Comparison of ENCODE assay signal across 16 cellular contexts in the genomic region with DNA sequence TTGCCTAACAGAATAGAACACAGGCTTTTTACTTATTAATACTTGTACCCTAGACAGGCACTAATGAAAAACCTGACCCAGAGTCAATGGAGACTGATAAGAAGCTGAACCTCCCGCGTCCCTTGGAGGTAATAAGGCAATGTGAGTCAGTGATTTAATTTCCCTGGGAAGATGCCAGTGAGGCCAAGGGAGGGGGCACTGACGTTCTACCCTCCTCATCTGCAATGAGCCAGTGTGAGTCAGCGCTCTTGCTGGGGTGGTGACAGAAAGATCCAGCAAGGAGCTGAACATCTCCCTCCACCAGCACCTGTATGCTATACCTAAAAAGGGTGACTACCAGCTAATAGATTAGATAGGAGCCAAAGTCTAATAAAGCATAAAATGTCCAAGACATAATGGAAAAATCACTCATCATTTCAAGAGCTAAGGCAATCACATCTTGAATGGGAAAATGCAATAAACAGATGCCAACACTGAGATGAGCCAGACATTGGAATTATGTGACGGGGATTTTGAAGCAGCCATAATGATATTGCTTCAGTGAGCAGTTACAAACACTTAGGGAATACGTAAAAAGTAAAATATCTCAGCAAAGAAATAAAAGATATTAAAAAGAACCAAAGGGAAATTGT.
A peak's percentile ranks its signal among the peaks of the same experiment; 100 is the strongest.
DNase-seq lines count a peak whose midpoint lies in the region; ATAC-seq and TF ChIP-seq lines count a peak whose summit lies in the region.
"Had no signal": no experiment of that assay in that cellular context is flagged by ENCODE, and none has a peak within 500 bp of the region (broad histone marks: within the 10 kb centered on the region; RNA-seq: fewer than 3 reads in every experiment).

No MANE protein-coding gene starts in this region.

- no peaks in the 10 kb centered on the region for H3K27me3 Mint-ChIP-seq in activated CD8-positive, alpha-beta memory T cell treated with anti-CD3 and anti-CD28 coated beads, Interleukin-2, amount 10 ng/mL, durations not matched to agents 7 days and 5 days

- DNase-seq in AG08396 (ENCODE audit: low spot score) (peak; percentile 48), NCI-H226 (peak; percentile 78), epithelial cell of proximal tubule (ENCODE audit: low read depth) (peak; percentile 71), myocyte (ENCODE audit: low read depth) (peak; percentile 47)
- no peak for DNase-seq in activated CD8-positive, alpha-beta memory T cell treated with anti-CD3 and anti-CD28 coated beads, Interleukin-2, amount 50 U/mL, for 4 hours
- DNase-seq in activated CD8-positive, alpha-beta memory T cell treated with anti-CD3 and anti-CD28 coated beads, Interleukin-2, amount 10 ng/mL, durations not matched to agents 7 days and 5 days, result no peak
- DNase-seq: activated T-cell treated with anti-CD3 and anti-CD28 coated beads for 4 hours; CD4-positive, alpha-beta memory T cell; dorsolateral prefrontal cortex; left lung; NCI-H446 treated with DMSO at 0.1 percent for 48 hours; spleen; SW 1271 had no signal

- H3K4me1 Mint-ChIP-seq in activated CD8-positive, alpha-beta memory T cell treated with anti-CD3 and anti-CD28 coated beads, Interleukin-2, amount 10 ng/mL, durations not matched to agents 7 days and 5 days, result no peaks in the 10 kb centered on the region
- H3K4me1 Mint-ChIP-seq: CD4-positive, alpha-beta memory T cell had no signal

- H3K4me3 Mint-ChIP-seq in activated CD8-positive, alpha-beta memory T cell treated with anti-CD3 and anti-CD28 coated beads, Interleukin-2, amount 10 ng/mL, durations not matched to agents 7 days and 5 days, result no peak overlapping the region
- H3K4me3 Mint-ChIP-seq: CD4-positive, alpha-beta memory T cell; stimulated activated naive CD8-positive, alpha-beta T cell treated with anti-CD3 and anti-CD28 coated beads, Interleukin-15, Interleukin-2, amounts not matched to agents 100 ng/mL and 50 ng/mL, for 24 hours had no signal

- ATAC-seq in GM19324 (IDR thresholded peaks at IDR 0.05; ENCODE audit: low FRiP score, unreplicated experiment) (no peak), HG03432 (IDR thresholded peaks at IDR 0.05; ENCODE audit: unreplicated experiment) (no peak)
- no peak for ATAC-seq in activated CD8-positive, alpha-beta memory T cell treated with anti-CD3 and anti-CD28 coated beads, Interleukin-2, amount 10 ng/mL, durations not matched to agents 7 days and 5 days
- ATAC-seq: left lung had no signal

- CTCF ChIA-PET in activated CD8-positive, alpha-beta memory T cell treated with anti-CD3 and anti-CD28 coated beads, Interleukin-2, amount 10 ng/mL, durations not matched to agents 7 days and 5 days (lab: Charles Lee), result interaction anchor here (1.4 kb wide), 1 partner anchor 24 kb away, joined by 7 read pairs; no protein-coding TSS in a partner anchor

- no peak overlapping the region for H3K4me3 ChIP-seq in epithelial cell of proximal tubule (ENCODE audit: low read depth, low read length)
- H3K4me3 ChIP-seq: dorsolateral prefrontal cortex, left lung, spleen had no signal

- no peak for TF ChIP-seq CTCF in epithelial cell of proximal tubule (conservative IDR thresholded peaks at IDR 0.05; ENCODE audit: low read depth, low read length)

- H3K36me3 Mint-ChIP-seq in activated CD8-positive, alpha-beta memory T cell treated with anti-CD3 and anti-CD28 coated beads, Interleukin-2, amount 10 ng/mL, durations not matched to agents 7 days and 5 days, result no peaks in the 10 kb centered on the region
- H3K36me3 Mint-ChIP-seq: CD4-positive, alpha-beta memory T cell had no signal

- H3K9me3 Mint-ChIP-seq in activated CD8-positive, alpha-beta memory T cell treated with anti-CD3 and anti-CD28 coated beads, Interleukin-2, amount 10 ng/mL, durations not matched to agents 7 days and 5 days (ENCODE audit: low read depth), result no peaks in the 10 kb centered on the region
- H3K9me3 Mint-ChIP-seq: stimulated activated naive CD8-positive, alpha-beta T cell treated with anti-CD3 and anti-CD28 coated beads, Interleukin-15, Interleukin-2, amounts not matched to agents 100 ng/mL and 50 ng/mL, for 24 hours had no signal

- no peak overlapping the region for H3K27ac Mint-ChIP-seq in activated CD8-positive, alpha-beta memory T cell treated with anti-CD3 and anti-CD28 coated beads, Interleukin-2, amount 10 ng/mL, durations not matched to agents 7 days and 5 days
- H3K27ac Mint-ChIP-seq: CD4-positive, alpha-beta memory T cell; stimulated activated naive CD8-positive, alpha-beta T cell treated with anti-CD3 and anti-CD28 coated beads, Interleukin-15, Interleukin-2, amounts not matched to agents 100 ng/mL and 50 ng/mL, for 24 hours had no signal

Comparison
In these comparisons a context has a peak if more than half of its experiments do, and no peak if none do; other contexts are left out.
1. DNase-seq: peak in AG08396 (single experiment), NCI-H226 (single experiment), epithelial cell of proximal tubule (single experiment) and myocyte (single experiment); none in activated CD8-positive, alpha-beta memory T cell treated with anti-CD3 and anti-CD28 coated beads, Interleukin-2, amount 50 U/mL, for 4 hours (single experiment) and activated CD8-positive, alpha-beta memory T cell treated with anti-CD3 and anti-CD28 coated beads, Interleukin-2, amount 10 ng/mL, durations not matched to agents 7 days and 5 days (single experiment).